In the genomic region with DNA sequence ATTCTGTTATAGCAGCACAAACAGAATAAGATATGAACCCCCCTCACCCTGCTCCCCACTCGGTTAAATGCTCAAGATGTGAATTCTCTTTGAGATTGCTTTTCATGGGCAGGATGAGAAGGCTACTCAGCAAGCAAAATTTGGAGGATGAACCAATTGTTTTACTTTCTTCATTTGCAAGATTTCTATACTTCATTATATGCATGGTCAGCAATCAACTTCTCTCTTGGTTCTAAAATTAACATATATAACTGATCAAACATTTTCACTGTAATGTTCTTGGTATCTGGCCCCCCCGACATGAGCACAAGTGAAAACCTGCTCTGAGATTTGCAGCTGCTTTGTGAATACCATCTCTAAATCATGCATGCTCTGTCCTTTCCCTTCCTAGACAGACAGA, we compare ENCODE assay signal across 4 cellular contexts.
TF ChIP-seq lines count a peak whose summit lies in the region.

No MANE protein-coding gene starts in this region.

TF ChIP-seq in HepG2, 621 proteins besides CTCF, POLR2A, EP300 and RAD21:
- TF ChIP-seq, protein P1, sequence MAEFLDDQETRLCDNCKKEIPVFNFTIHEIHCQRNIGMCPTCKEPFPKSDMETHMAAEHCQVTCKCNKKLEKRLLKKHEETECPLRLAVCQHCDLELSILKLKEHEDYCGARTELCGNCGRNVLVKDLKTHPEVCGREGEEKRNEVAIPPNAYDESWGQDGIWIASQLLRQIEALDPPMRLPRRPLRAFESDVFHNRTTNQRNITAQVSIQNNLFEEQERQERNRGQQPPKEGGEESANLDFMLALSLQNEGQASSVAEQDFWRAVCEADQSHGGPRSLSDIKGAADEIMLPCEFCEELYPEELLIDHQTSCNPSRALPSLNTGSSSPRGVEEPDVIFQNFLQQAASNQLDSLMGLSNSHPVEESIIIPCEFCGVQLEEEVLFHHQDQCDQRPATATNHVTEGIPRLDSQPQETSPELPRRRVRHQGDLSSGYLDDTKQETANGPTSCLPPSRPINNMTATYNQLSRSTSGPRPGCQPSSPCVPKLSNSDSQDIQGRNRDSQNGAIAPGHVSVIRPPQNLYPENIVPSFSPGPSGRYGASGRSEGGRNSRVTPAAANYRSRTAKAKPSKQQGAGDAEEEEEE (CRISPR knock-in tag; IDR thresholded peaks at IDR 0.05; ENCODE audit: borderline replicate concordance), result no peak
- TF ChIP-seq, protein P2, sequence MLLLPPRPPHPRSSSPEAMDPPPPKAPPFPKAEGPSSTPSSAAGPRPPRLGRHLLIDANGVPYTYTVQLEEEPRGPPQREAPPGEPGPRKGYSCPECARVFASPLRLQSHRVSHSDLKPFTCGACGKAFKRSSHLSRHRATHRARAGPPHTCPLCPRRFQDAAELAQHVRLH (CRISPR knock-in tag; IDR thresholded peaks at IDR 0.05; ENCODE audit: borderline replicate concordance, low read depth), result no peak
- TF ChIP-seq SNAPC2 (CRISPR knock-in tag; IDR thresholded peaks at IDR 0.05), result no peak
- TF ChIP-seq ZNF614 (CRISPR knock-in tag; IDR thresholded peaks at IDR 0.05; ENCODE audit: borderline replicate concordance), result no peak
- peak; percentile 37; the same call in 1 of the 2 replicates for TF ChIP-seq MAFF (IDR thresholded peaks at IDR 0.05; ENCODE audit: low read depth, low read length)
- TF ChIP-seq MAFK (conservative IDR thresholded peaks at IDR 0.05 in 1 of 2, IDR thresholded peaks at IDR 0.05 in 1 of 2; ENCODE audit: low read length in 2 of 2), result peak; percentile 48 to 66; a peak in 3 of 4 replicates
- TF ChIP-seq ZNF496 (CRISPR knock-in tag; IDR thresholded peaks at IDR 0.05; ENCODE audit: insufficient replicate concordance), result no peak
- TF ChIP-seq ATM (IDR thresholded peaks at IDR 0.05; ENCODE audit: borderline replicate concordance), result no peak
- TF ChIP-seq, protein P3, sequence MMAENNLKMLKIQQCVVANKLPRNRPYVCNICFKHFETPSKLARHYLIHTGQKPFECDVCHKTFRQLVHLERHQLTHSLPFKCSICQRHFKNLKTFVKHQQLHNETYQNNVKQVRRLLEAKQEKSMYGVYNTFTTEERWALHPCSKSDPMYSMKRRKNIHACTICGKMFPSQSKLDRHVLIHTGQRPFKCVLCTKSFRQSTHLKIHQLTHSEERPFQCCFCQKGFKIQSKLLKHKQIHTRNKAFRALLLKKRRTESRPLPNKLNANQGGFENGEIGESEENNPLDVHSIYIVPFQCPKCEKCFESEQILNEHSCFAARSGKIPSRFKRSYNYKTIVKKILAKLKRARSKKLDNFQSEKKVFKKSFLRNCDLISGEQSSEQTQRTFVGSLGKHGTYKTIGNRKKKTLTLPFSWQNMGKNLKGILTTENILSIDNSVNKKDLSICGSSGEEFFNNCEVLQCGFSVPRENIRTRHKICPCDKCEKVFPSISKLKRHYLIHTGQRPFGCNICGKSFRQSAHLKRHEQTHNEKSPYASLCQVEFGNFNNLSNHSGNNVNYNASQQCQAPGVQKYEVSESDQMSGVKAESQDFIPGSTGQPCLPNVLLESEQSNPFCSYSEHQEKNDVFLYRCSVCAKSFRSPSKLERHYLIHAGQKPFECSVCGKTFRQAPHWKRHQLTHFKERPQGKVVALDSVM (CRISPR knock-in tag; IDR thresholded peaks at IDR 0.05), result no peak

TF ChIP-seq in A549, 52 proteins besides CTCF, POLR2A, EP300 and RAD21:
- no peak for TF ChIP-seq TP53 (CRISPR knock-in tag; IDR thresholded peaks at IDR 0.05)
- TF ChIP-seq BHLHE40 (IDR thresholded peaks at IDR 0.05; ENCODE audit: low read depth, low read length), result no peak
- no peak for TF ChIP-seq FOSB (CRISPR knock-in tag; IDR thresholded peaks at IDR 0.05)
- no peak for TF ChIP-seq RARB (CRISPR knock-in tag; IDR thresholded peaks at IDR 0.05)
- TF ChIP-seq MAFK (IDR thresholded peaks at IDR 0.05; ENCODE audit: partially characterized antibody), result peak; percentile 72

TF ChIP-seq in IMR-90, 13 proteins besides CTCF, POLR2A, EP300 and RAD21:
- no peak for TF ChIP-seq RFX5 (IDR thresholded peaks at IDR 0.05; ENCODE audit: low read depth, low read length)
- TF ChIP-seq MAFK (IDR thresholded peaks at IDR 0.05; ENCODE audit: low read depth, low read length), result peak; percentile 63
TF ChIP-seq in IMR-90: peak in this region for 1.

TF ChIP-seq in K562, 482 proteins besides CTCF, POLR2A, EP300 and RAD21:
- no peak for TF ChIP-seq SNIP1 (IDR thresholded peaks at IDR 0.05; ENCODE audit: low read depth)
- TF ChIP-seq NCOA1 (IDR thresholded peaks at IDR 0.05; ENCODE audit: low read depth), result no peak
- TF ChIP-seq POLR2AphosphoS5 (IDR thresholded peaks at IDR 0.05; ENCODE audit: control insufficient read depth, insufficient read depth, low read depth, low read length), result no peak
- TF ChIP-seq, protein P4, sequence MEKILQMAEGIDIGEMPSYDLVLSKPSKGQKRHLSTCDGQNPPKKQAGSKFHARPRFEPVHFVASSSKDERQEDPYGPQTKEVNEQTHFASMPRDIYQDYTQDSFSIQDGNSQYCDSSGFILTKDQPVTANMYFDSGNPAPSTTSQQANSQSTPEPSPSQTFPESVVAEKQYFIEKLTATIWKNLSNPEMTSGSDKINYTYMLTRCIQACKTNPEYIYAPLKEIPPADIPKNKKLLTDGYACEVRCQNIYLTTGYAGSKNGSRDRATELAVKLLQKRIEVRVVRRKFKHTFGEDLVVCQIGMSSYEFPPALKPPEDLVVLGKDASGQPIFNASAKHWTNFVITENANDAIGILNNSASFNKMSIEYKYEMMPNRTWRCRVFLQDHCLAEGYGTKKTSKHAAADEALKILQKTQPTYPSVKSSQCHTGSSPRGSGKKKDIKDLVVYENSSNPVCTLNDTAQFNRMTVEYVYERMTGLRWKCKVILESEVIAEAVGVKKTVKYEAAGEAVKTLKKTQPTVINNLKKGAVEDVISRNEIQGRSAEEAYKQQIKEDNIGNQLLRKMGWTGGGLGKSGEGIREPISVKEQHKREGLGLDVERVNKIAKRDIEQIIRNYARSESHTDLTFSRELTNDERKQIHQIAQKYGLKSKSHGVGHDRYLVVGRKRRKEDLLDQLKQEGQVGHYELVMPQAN (IDR thresholded peaks at IDR 0.05; ENCODE audit: borderline replicate concordance), result no peak
- peak; percentile 30; the same call in 1 of the 2 replicates for TF ChIP-seq ZNF316 (IDR thresholded peaks at IDR 0.05)
- TF ChIP-seq, protein P5, sequence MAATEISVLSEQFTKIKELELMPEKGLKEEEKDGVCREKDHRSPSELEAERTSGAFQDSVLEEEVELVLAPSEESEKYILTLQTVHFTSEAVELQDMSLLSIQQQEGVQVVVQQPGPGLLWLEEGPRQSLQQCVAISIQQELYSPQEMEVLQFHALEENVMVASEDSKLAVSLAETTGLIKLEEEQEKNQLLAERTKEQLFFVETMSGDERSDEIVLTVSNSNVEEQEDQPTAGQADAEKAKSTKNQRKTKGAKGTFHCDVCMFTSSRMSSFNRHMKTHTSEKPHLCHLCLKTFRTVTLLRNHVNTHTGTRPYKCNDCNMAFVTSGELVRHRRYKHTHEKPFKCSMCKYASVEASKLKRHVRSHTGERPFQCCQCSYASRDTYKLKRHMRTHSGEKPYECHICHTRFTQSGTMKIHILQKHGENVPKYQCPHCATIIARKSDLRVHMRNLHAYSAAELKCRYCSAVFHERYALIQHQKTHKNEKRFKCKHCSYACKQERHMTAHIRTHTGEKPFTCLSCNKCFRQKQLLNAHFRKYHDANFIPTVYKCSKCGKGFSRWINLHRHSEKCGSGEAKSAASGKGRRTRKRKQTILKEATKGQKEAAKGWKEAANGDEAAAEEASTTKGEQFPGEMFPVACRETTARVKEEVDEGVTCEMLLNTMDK (IDR thresholded peaks at IDR 0.05; ENCODE audit: borderline replicate concordance, insufficient read depth, low read depth, low read length, poor library complexity, severe bottlenecking), result no peak
